ENCODE assay signal across 13 cellular contexts in genomic region chr13:51765142-51765515, GRCh38. TPM values are rescaled to one million over a fixed set of nuclear protein-coding genes. Genes with fewer than 3 reads are reported as not detected.
DNase-seq lines count a peak whose midpoint lies in the region; ATAC-seq and TF ChIP-seq lines count a peak whose summit lies in the region.
"Had no signal": no experiment of that assay in that cellular context is flagged by ENCODE, and none has a peak within 500 bp of the region (broad histone marks: within the 10 kb centered on the region; RNA-seq: fewer than 3 reads in every experiment).

No MANE protein-coding gene starts in this region.

- H3K9me3 ChIP-seq in lower lobe of right lung, result no peaks in the 10 kb centered on the region
- H3K9me3 ChIP-seq in thoracic aorta, result no peaks in the 10 kb centered on the region

- ATAC-seq in lower lobe of right lung (no peak), thoracic aorta (ENCODE audit: insufficient number of reproducible peaks, low FRiP score, low read depth) (no peak), HG02588 (IDR thresholded peaks at IDR 0.05; ENCODE audit: unreplicated experiment) (no peak)

- H3K9me3 Mint-ChIP-seq in activated naive CD4-positive, alpha-beta T cell treated with anti-CD3 and anti-CD28 coated beads for 36 hours, result no peaks in the 10 kb centered on the region
- H3K9me3 Mint-ChIP-seq: H9, neural crest cell had no signal

- H3K4me3 ChIP-seq in lower lobe of right lung (no peak overlapping the region), thoracic aorta (peak overlapping the region; percentile 37)

- no peak for TF ChIP-seq CTCF in lower lobe of right lung (IDR thresholded peaks at IDR 0.05)
- TF ChIP-seq CTCF in thoracic aorta (IDR thresholded peaks at IDR 0.05), result no peak

- intact Hi-C loops in activated naive CD4-positive, alpha-beta T cell treated with anti-CD3 and anti-CD28 coated beads for 36 hours (cut with micrococcal nuclease), result loop anchor here (2.0 kb wide), 1 partner anchor 120 kb away; no protein-coding TSS in a partner anchor
- intact Hi-C loops in lower lobe of right lung (cut with DNase I), result no loop called here

- no peaks in the 10 kb centered on the region for H3K27me3 Mint-ChIP-seq in activated naive CD4-positive, alpha-beta T cell treated with anti-CD3 and anti-CD28 coated beads for 36 hours (ENCODE audit: low read depth)

- CTCF ChIA-PET in activated naive CD4-positive, alpha-beta T cell treated with anti-CD3 and anti-CD28 coated beads for 36 hours (lab: Charles Lee), result interaction anchor here (1.0 to 1.9 kb wide), 2 partner anchors 17 to 32 kb away, joined by 3 to 13 read pairs; no protein-coding TSS in a partner anchor

- peaks cover 37% of the 10 kb centered on the region for H3K36me3 ChIP-seq in lower lobe of right lung
- no peaks in the 10 kb centered on the region for H3K36me3 ChIP-seq in thoracic aorta

- peak overlapping the region; percentile 73 for H3K4me3 Mint-ChIP-seq in activated naive CD4-positive, alpha-beta T cell treated with anti-CD3 and anti-CD28 coated beads for 36 hours
- H3K4me3 Mint-ChIP-seq: H9, neural crest cell had no signal

- no peaks in the 10 kb centered on the region for H3K27me3 ChIP-seq in lower lobe of right lung (ENCODE audit: low read depth)
- H3K27me3 ChIP-seq in thoracic aorta (replicated peaks; ENCODE audit: insufficient read depth), result no peaks in the 10 kb centered on the region
- H3K27me3 ChIP-seq: foreskin keratinocyte had no signal

- H3K36me3 Mint-ChIP-seq in activated naive CD4-positive, alpha-beta T cell treated with anti-CD3 and anti-CD28 coated beads for 36 hours (ENCODE audit: low read depth), result no peaks in the 10 kb centered on the region

- WGBS in adipose tissue, 3 donors, result 62 to 79% (median 70%) methylated on average over 4 of the region's 4 CpGs

- DNase-seq in activated naive CD4-positive, alpha-beta T cell treated with anti-CD3 and anti-CD28 coated beads for 36 hours, result no peak
- DNase-seq in activated naive CD4-positive, alpha-beta T cell (lab: John Stamatoyannopoulos, UW), result no peak
- DNase-seq in lower lobe of right lung (no peak), thoracic aorta (ENCODE audit: low spot score) (no peak), RKO (ENCODE audit: low spot score) (no peak), OCI-M2 (lab: John Stamatoyannopoulos, UW; ENCODE audit: unreplicated experiment) (no peak)
- DNase-seq: foreskin keratinocyte, H9, NCI-H1694 treated with DMSO at 0.1 percent for 48 hours, SHP77 treated with DMSO at 0.1 percent for 48 hours had no signal

- peak overlapping the region; percentile 82 for H3K27ac Mint-ChIP-seq in activated naive CD4-positive, alpha-beta T cell treated with anti-CD3 and anti-CD28 coated beads for 36 hours
- H3K27ac Mint-ChIP-seq: H9 had no signal

- H3K4me1 ChIP-seq in lower lobe of right lung (peaks cover 28% of the 10 kb centered on the region), thoracic aorta (ENCODE audit: control insufficient read depth in 1 of 2, low read depth in 2 of 2) (peaks cover 21 to 39% of the 10 kb centered on the region in 2 donors)
- H3K4me1 ChIP-seq: foreskin keratinocyte had no signal

- H3K4me1 Mint-ChIP-seq in activated naive CD4-positive, alpha-beta T cell treated with anti-CD3 and anti-CD28 coated beads for 36 hours (ENCODE audit: low read depth), result peaks cover 35% of the 10 kb centered on the region

- H3K27ac ChIP-seq in adipose tissue (ENCODE audit: low read depth, low read length), result peak overlapping the region; percentile 11
- peak overlapping the region; percentile 73 for H3K27ac ChIP-seq in lower lobe of right lung
- H3K27ac ChIP-seq in thoracic aorta, result peak overlapping the region; percentile 81 to 84
- H3K27ac ChIP-seq: foreskin keratinocyte had no signal

RNA-seq across cellular contexts. Expression of gene DHRS12, which starts 38.8 kb away (rescaled TPM):
- total RNA-seq in activated naive CD4-positive, alpha-beta T cell treated with anti-CD3 and anti-CD28 coated beads for 36 hours, result 1 to 10 TPM; 4.1 to 4.9 TPM
- 10 to 100 TPM; 21.1 to 24.1 (median 21.9) TPM for polyA plus RNA-seq in adipose tissue
- total RNA-seq in lower lobe of right lung (13.4 TPM), thoracic aorta (10 to 100 TPM in 1 of 2 donors, 1 to 10 TPM in 1; 4.9 to 13.3 TPM)

Comparison
In these comparisons a context has a peak if more than half of its experiments do, and no peak if none do; other contexts are left out.
1. H3K27ac ChIP-seq: peak in every context shown above with its lines; median percentile 82 in thoracic aorta; 73 in lower lobe of right lung; 11 in adipose tissue.